In genomic region chr4:102514298-102514964, GRCh38 we compare ENCODE assay signal across 17 cellular contexts. TPM values are rescaled to one million over a fixed set of nuclear protein-coding genes. Genes with fewer than 3 reads are reported as not detected.
DNase-seq lines count a peak whose midpoint lies in the region; ATAC-seq, FAIRE-seq and TF ChIP-seq lines count a peak whose summit lies in the region.
"Had no signal": no experiment of that assay in that cellular context is flagged by ENCODE, and none has a peak within 500 bp of the region (broad histone marks: within the 10 kb centered on the region; RNA-seq: fewer than 3 reads in every experiment).

No MANE protein-coding gene starts in this region.

- H3K9me3 Mint-ChIP-seq in activated CD4-positive, alpha-beta T cell treated with anti-CD3 and anti-CD28 coated beads for 36 hours (ENCODE audit: low read depth) = peaks cover 12% of the 10 kb centered on the region
- H3K9me3 Mint-ChIP-seq in memory B cell = peaks cover 8% of the 10 kb centered on the region
- peaks cover 19% of the 10 kb centered on the region for H3K9me3 Mint-ChIP-seq in T-helper 2 cell treated with Interferon-gamma antibody and Interleukin-4, amounts not matched to agents 5 μg/mL and 100 μg/mL, for 36 hours

- CTCF ChIA-PET in activated CD4-positive, alpha-beta T cell treated with anti-CD3 and anti-CD28 coated beads for 36 hours (lab: Charles Lee) = no interaction called here
- CTCF ChIA-PET in GM12878 (lab: Yijun Ruan, JAX) = no interaction called here

- no peak for TF ChIP-seq POLR2A in GM12878 (IDR thresholded peaks at IDR 0.05; ENCODE audit: low read depth, low read length)

- WGBS in GM12878 (ENCODE audit: insufficient coverage, insufficient replicate concordance, low lambda C conversion rate, missing lambda C conversion rate) = 93% methylated on average over 6 of the region's 6 CpGs

- TF ChIP-seq RAD21 in GM12878 (IDR thresholded peaks at IDR 0.05; ENCODE audit: insufficient read depth, low read depth, low read length) = no peak

- ATAC-seq in activated CD4-positive, alpha-beta T cell treated with anti-CD3 and anti-CD28 coated beads for 36 hours = no peak
- ATAC-seq in GM12878 (no peak), memory B cell (ENCODE audit: low read depth) (no peak), HG03354 (IDR thresholded peaks at IDR 0.05; ENCODE audit: poor library complexity, severe bottlenecking, unreplicated experiment) (no peak)
- ATAC-seq: Panc1 had no signal

- H3K4me2 ChIP-seq in BLaER1 = peak overlapping the region; percentile 51
- H3K4me2 ChIP-seq in GM12878 (ENCODE audit: control insufficient read depth, insufficient read depth) = no peak overlapping the region

- H3K4me1 Mint-ChIP-seq in activated CD4-positive, alpha-beta T cell treated with anti-CD3 and anti-CD28 coated beads for 36 hours = peaks cover 78% of the 10 kb centered on the region
- peaks cover 32% of the 10 kb centered on the region for H3K4me1 Mint-ChIP-seq in memory B cell
- H3K4me1 Mint-ChIP-seq in T-helper 2 cell treated with Interferon-gamma antibody and Interleukin-4, amounts not matched to agents 5 μg/mL and 100 μg/mL, for 36 hours (ENCODE audit: low read depth) = peaks cover 44% of the 10 kb centered on the region

- RAD21 ChIA-PET in GM12878 (lab: Charles Lee; ENCODE audit: unreplicated experiment) = no interaction called here

- no peak for TF ChIP-seq EP300 in GM12878 (IDR thresholded peaks at IDR 0.05; ENCODE audit: borderline replicate concordance in 1 of 2, control insufficient read depth in 1 of 2, low read depth in 2 of 2, low read length in 2 of 2)

- H3K79me2 ChIP-seq in GM12878 (ENCODE audit: control insufficient read depth, insufficient read depth, low read length) = peaks cover 93% of the 10 kb centered on the region

- FAIRE-seq in GM12878 (lab: Jason Lieb, UNC) = peak; percentile 31

- SMC1A ChIA-PET in GM12878 (lab: Charles Lee; ENCODE audit: uncharacterized antibody, unreplicated experiment) = no interaction called here

- no peak for TF ChIP-seq CTCF in GM12878 (IDR thresholded peaks at IDR 0.05 in 2 of 3, conservative IDR thresholded peaks at IDR 0.05 in 1 of 3; ENCODE audit: control insufficient read depth in 2 of 3, extremely low read depth in 1 of 3, insufficient read depth in 1 of 3, low read depth in 3 of 3, low read length in 3 of 3)

- POLR2A ChIA-PET in activated CD4-positive, alpha-beta T cell treated with anti-CD3 and anti-CD28 coated beads for 36 hours (lab: Charles Lee) = no interaction called here
- POLR2A ChIA-PET in GM12878 (lab: Charles Lee) = no interaction called here

- H4K20me1 ChIP-seq in BLaER1 (peaks cover 17% of the 10 kb centered on the region), GM12878 (ENCODE audit: control insufficient read depth, insufficient read depth) (no peaks in the 10 kb centered on the region)

- H3K36me3 ChIP-seq in BLaER1 (peaks cover 46% of the 10 kb centered on the region), GM12878 (ENCODE audit: control insufficient read depth in 2 of 2, insufficient read depth in 2 of 2, low read length in 1 of 2) (peaks cover 0 to 7% of the 10 kb centered on the region in 2 experiments; a peak in 2 of 4 replicates)

- peaks cover 64% of the 10 kb centered on the region for H3K9me3 ChIP-seq in BLaER1
- H3K9me3 ChIP-seq in GM12878 (replicated peaks; ENCODE audit: control insufficient read depth, insufficient read depth, low read length) = peaks cover 7% of the 10 kb centered on the region

- H3K27me3 ChIP-seq in BLaER1 (no peaks in the 10 kb centered on the region), GM12878 (replicated peaks in 1 of 2; ENCODE audit: control insufficient read depth in 2 of 2, insufficient read depth in 2 of 2, low read length in 1 of 2) (no peaks in the 10 kb centered on the region)

- H3K4me3 Mint-ChIP-seq in activated CD4-positive, alpha-beta T cell treated with anti-CD3 and anti-CD28 coated beads for 36 hours = no peak overlapping the region
- H3K4me3 Mint-ChIP-seq in memory B cell = no peak overlapping the region
- no peak overlapping the region for H3K4me3 Mint-ChIP-seq in T-helper 2 cell treated with Interferon-gamma antibody and Interleukin-4, amounts not matched to agents 5 μg/mL and 100 μg/mL, for 36 hours

- in situ Hi-C loops in GM12878 (cut with MboI) = no loop called here

- H3K4me1 ChIP-seq in BLaER1 (peaks cover 10% of the 10 kb centered on the region), GM12878 (ENCODE audit: control insufficient read depth, insufficient read depth, low read length) (no peaks in the 10 kb centered on the region)

- H3K27ac Mint-ChIP-seq in activated CD4-positive, alpha-beta T cell treated with anti-CD3 and anti-CD28 coated beads for 36 hours = peak overlapping the region; percentile 56
- H3K27ac Mint-ChIP-seq in memory B cell = peak overlapping the region; percentile 35
- no peak overlapping the region for H3K27ac Mint-ChIP-seq in T-helper 2 cell treated with Interferon-gamma antibody and Interleukin-4, amounts not matched to agents 5 μg/mL and 100 μg/mL, for 36 hours

- DNase-seq in activated CD4-positive, alpha-beta T cell treated with anti-CD3 and anti-CD28 coated beads for 36 hours = no peak
- no peak for DNase-seq in activated CD4-positive, alpha-beta T cell treated with anti-CD3 and anti-CD28 coated beads, Interleukin-2, amount 50 U/mL, for 48 hours
- DNase-seq in GM12878 (ENCODE audit: low read depth, low spot score) = no peak
- DNase-seq in memory B cell (ENCODE audit: low spot score in 2 of 2) = no peak
- no peak for DNase-seq in posterior cingulate gyrus
- no peak for DNase-seq in T-helper 2 cell treated with Interferon-gamma antibody and Interleukin-4, amounts not matched to agents 5 μg/mL and 100 μg/mL, for 36 hours (ENCODE audit: low spot score)
- DNase-seq: C1 segment of cervical spinal cord, H7, MV-4-11, NCI-H1417 treated with DMSO at 0.1 percent for 48 hours, NCI-H2029 treated with DMSO at 0.1 percent for 48 hours, NCI-H510A, NCI-H82 had no signal

- H2AFZ ChIP-seq in GM12878 (ENCODE audit: control insufficient read depth, low read depth, low read length) = no peak overlapping the region

- intact Hi-C loops in activated CD4-positive, alpha-beta T cell treated with anti-CD3 and anti-CD28 coated beads for 36 hours (cut with DNase I, micrococcal nuclease) = no loop called here
- intact Hi-C loops in GM12878 (cut with micrococcal nuclease; ENCODE audit: unreplicated experiment) (no loop called here), posterior cingulate gyrus (cut with DNase I) (no loop called here)

- H3K4me3 ChIP-seq in BLaER1 (peak overlapping the region; percentile 39; the same call in 1 of the 2 replicates), GM12878 (no peak overlapping the region)

- peaks cover 69% of the 10 kb centered on the region for H3K36me3 Mint-ChIP-seq in activated CD4-positive, alpha-beta T cell treated with anti-CD3 and anti-CD28 coated beads for 36 hours (ENCODE audit: low read depth)
- H3K36me3 Mint-ChIP-seq in memory B cell = peaks cover 35% of the 10 kb centered on the region
- H3K36me3 Mint-ChIP-seq in T-helper 2 cell treated with Interferon-gamma antibody and Interleukin-4, amounts not matched to agents 5 μg/mL and 100 μg/mL, for 36 hours (ENCODE audit: low read depth) = peaks cover 53% of the 10 kb centered on the region

- H3K27me3 Mint-ChIP-seq in activated CD4-positive, alpha-beta T cell treated with anti-CD3 and anti-CD28 coated beads for 36 hours = no peaks in the 10 kb centered on the region
- H3K27me3 Mint-ChIP-seq in memory B cell = no peaks in the 10 kb centered on the region
- no peaks in the 10 kb centered on the region for H3K27me3 Mint-ChIP-seq in T-helper 2 cell treated with Interferon-gamma antibody and Interleukin-4, amounts not matched to agents 5 μg/mL and 100 μg/mL, for 36 hours (ENCODE audit: low read depth)

- H3K9ac ChIP-seq in BLaER1 = no peak overlapping the region
- H3K9ac ChIP-seq in GM12878 (ENCODE audit: control insufficient read depth, insufficient read depth, low read length) = no peak overlapping the region

- no peak overlapping the region for H3K27ac ChIP-seq in BLaER1
- no peak overlapping the region for H3K27ac ChIP-seq in GM12878 (ENCODE audit: control insufficient read depth, insufficient read depth)
- H3K27ac ChIP-seq: 22Rv1 had no signal

- no TSS peak for BruUV-seq in GM12878 (replicated peaks; lab: Mats Ljungman, UMichigan)

RNA-seq across cellular contexts. Expression of gene NFKB1, which starts 13.3 kb away (rescaled TPM):
- 100 to 1,000 TPM; 167 to 174 TPM for total RNA-seq in activated CD4-positive, alpha-beta T cell treated with anti-CD3 and anti-CD28 coated beads for 36 hours
- total RNA-seq in GM12878 (2013; cell fraction: nucleolus; rRNA removed) = 92.3 and 97.9 TPM in 2 replicates
- total RNA-seq in GM12878 (2014; rRNA removed) (51.0 and 53.0 TPM in 2 replicates), GM12878 (2014; rRNA removed; fragmentation: Illumina TruSeq; extraction: Trizol) (67.4 and 68.6 TPM in 2 replicates), GM12878 (2021) (106 and 110 TPM in 2 replicates)
- 43.4 TPM for polyA plus RNA-seq in GM12878 (2011; ENCODE audit: low read depth)
- polyA plus RNA-seq in GM12878 (2011; rRNA removed) (67.0 and 69.7 TPM in 2 replicates), GM12878 (2014; fragmentation: Illumina TruSeq; extraction: Trizol) (82.1 and 85.3 TPM in 2 replicates), GM12878 (2014; fragmentation: Nextera tagmentation; extraction: Ambion mirVana) (10 to 100 TPM; 20.8 to 32.7 TPM), GM12878 (2014; rRNA removed) (61.6 and 62.3 TPM in 2 replicates), GM12878 (2016; fragmentation: Nextera tagmentation; extraction: Ambion mirVana) (1 to 10 TPM; 8.7 to 9.0 TPM)
- polyA plus RNA-seq in GM12878 (2011; cell fraction: cytosol; rRNA removed) = 66.5 and 76.6 TPM in 2 replicates
- 68.3 and 72.4 TPM in 2 replicates for polyA plus RNA-seq in GM12878 (2011; cell fraction: nucleus; rRNA removed)
- polyA plus RNA-seq in GM12878 (2012) = 46.4 and 59.8 TPM in 2 replicates
- polyA minus RNA-seq in GM12878 (2011; rRNA and poly(A)+ RNA removed) = 104 and 111 TPM in 2 replicates
- 35.4 and 41.8 TPM in 2 replicates for polyA minus RNA-seq in GM12878 (2011; cell fraction: cytosol; rRNA and poly(A)+ RNA removed)
- polyA minus RNA-seq in GM12878 (2011; cell fraction: nucleus; rRNA and poly(A)+ RNA removed) = 42.3 and 64.8 TPM in 2 replicates
